Comparison of ENCODE assay signal across 14 cellular contexts in the genomic region with DNA sequence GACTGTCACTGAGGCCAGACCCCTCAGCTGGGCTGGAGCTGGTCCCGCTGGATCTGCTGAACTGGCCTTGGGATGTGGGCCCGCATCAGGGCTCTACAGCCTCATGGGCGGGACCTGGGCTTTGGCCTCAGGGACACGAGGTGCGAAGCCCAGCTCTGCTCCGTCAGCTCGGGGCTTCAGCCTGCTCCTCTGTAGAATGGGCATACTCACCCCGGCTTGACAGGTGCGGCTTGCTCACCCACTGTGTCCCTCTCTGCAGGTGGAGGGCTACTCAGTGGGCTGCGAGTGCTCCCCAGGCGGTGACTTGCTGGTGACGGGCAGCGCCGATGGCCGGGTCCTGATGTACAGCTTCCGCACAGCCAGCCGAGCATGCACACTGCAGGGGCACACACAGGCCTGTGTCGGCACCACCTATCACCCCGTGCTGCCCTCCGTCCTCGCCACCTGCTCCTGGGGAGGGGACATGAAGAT. TPM values are rescaled to one million over a fixed set of nuclear protein-coding genes. Genes with fewer than 3 reads are reported as not detected.
DNase-seq lines count a peak whose midpoint lies in the region; ATAC-seq and TF ChIP-seq lines count a peak whose summit lies in the region.
"Had no signal": no experiment of that assay in that cellular context is flagged by ENCODE, and none has a peak within 500 bp of the region (broad histone marks: within the 10 kb centered on the region; RNA-seq: fewer than 3 reads in every experiment).

No MANE protein-coding gene starts in this region.

- H3K36me3 ChIP-seq in RWPE2 (ENCODE audit: low read depth) (no peaks in the 10 kb centered on the region), testis (ENCODE audit: low read depth, missing control alignments) (no peaks in the 10 kb centered on the region), uterus (no peaks in the 10 kb centered on the region)

- TF ChIP-seq CTCF in RWPE2 (IDR thresholded peaks at IDR 0.05; ENCODE audit: poor library complexity, severe bottlenecking) (no peak), testis (IDR thresholded peaks at IDR 0.05) (no peak), uterus (IDR thresholded peaks at IDR 0.05) (no peak)

- no peak for ATAC-seq in RWPE2 (ENCODE audit: low read depth)
- ATAC-seq: stimulated activated naive B cell treated with anti-CD40 and anti-IgM and Interleukin-4, amounts not matched to agents 10 μg/mL and 1 μg/mL and 100 μg/mL, for 72 hours had no signal

- DNase-seq in activated effector memory CD4-positive, alpha-beta T cell treated with anti-CD3 and anti-CD28 coated beads, Interleukin-2, amount 50 U/mL, for 16 hours, result peak; percentile 61
- no peak for DNase-seq in activated effector memory CD4-positive, alpha-beta T cell treated with Interleukin-2 at 50 U/mL for 16 hours
- DNase-seq in RWPE2 (ENCODE audit: low spot score), result peak; percentile 74
- DNase-seq in iPS-NIHi11 (ENCODE audit: low spot score), result peak; percentile 5
- DNase-seq in testis, result peak; percentile 11
- DNase-seq in DMS114 treated with DMSO at 0.1 percent for 48 hours (lab: John Stamatoyannopoulos, UW; ENCODE audit: unreplicated experiment), result no peak
- DNase-seq in uterus, result no peak
- DNase-seq in RPMI8226, result no peak
- DNase-seq: erythroblast; NK-92 treated with Interleukin-12 subunit alpha and Interleukin-12 subunit beta, amount 100 ng/mL, for 24 hours; occipital lobe; SHP77 treated with DMSO at 0.1 percent for 48 hours; stimulated activated naive B cell treated with anti-CD40 and anti-IgM and Interleukin-4, amounts not matched to agents 10 μg/mL and 1 μg/mL and 100 μg/mL, for 72 hours had no signal

- H3K9me3 ChIP-seq in RWPE2 (ENCODE audit: severe bottlenecking), result no peaks in the 10 kb centered on the region
- no peaks in the 10 kb centered on the region for H3K9me3 ChIP-seq in testis
- H3K9me3 ChIP-seq in uterus, result no peaks in the 10 kb centered on the region

- H3K4me3 ChIP-seq in RWPE2 (ENCODE audit: severe bottlenecking) (no peak overlapping the region), testis (no peak overlapping the region), uterus (no peak overlapping the region)

- TF ChIP-seq POLR2A in testis (IDR thresholded peaks at IDR 0.05), result no peak
- no peak for TF ChIP-seq POLR2A in uterus (IDR thresholded peaks at IDR 0.05)

- H3K27me3 ChIP-seq in RWPE2 (ENCODE audit: insufficient read depth, poor library complexity, severe bottlenecking) (no peaks in the 10 kb centered on the region), testis (no peaks in the 10 kb centered on the region), uterus (no peaks in the 10 kb centered on the region)

- H3K4me1 ChIP-seq in RWPE2 (ENCODE audit: insufficient read depth, poor library complexity, severe bottlenecking), result peaks cover 10% of the 10 kb centered on the region
- H3K4me1 ChIP-seq in testis, result peaks cover 13% of the 10 kb centered on the region
- H3K4me1 ChIP-seq in uterus, result peaks cover 0 to 4% of the 10 kb centered on the region in 2 donors

- intact Hi-C loops in testis (cut with DNase I; ENCODE audit: low total_unique reads), result no loop called here
- intact Hi-C loops in uterus (cut with DNase I; ENCODE audit: low total_unique reads), result no loop called here

- WGBS in testis, 2 donors, result 67 to 95% methylated on average over 3 to 19 of the region's 21 CpGs

- H3K27ac ChIP-seq in RWPE2 (ENCODE audit: poor library complexity, severe bottlenecking) (no peak overlapping the region), testis (no peak overlapping the region), uterus (no peak overlapping the region)

RNA-seq across cellular contexts. Expression of a gene that starts 57.6 kb away (rescaled TPM):
- total RNA-seq in testis, result 1 to 10 TPM; 6.9 to 7.6 TPM
- polyA plus RNA-seq in testis (ENCODE audit: insufficient read depth, low read depth, low replicate concordance), result 4.5 TPM
- total RNA-seq in uterus, result 10 to 100 TPM in 1 of 4 donors, 1 to 10 TPM in 2, not detected in 1; 2.6 to 16.5 (median 4.4) TPM
- total RNA-seq: glomerular endothelial cell had no signal

Comparison
In these comparisons a context has a peak if more than half of its experiments do, and no peak if none do; other contexts are left out.
1. DNase-seq: peak in activated effector memory CD4-positive, alpha-beta T cell treated with anti-CD3 and anti-CD28 coated beads, Interleukin-2, amount 50 U/mL, for 16 hours (single experiment), RWPE2 (single experiment), iPS-NIHi11 (single experiment) and testis (single experiment); none in activated effector memory CD4-positive, alpha-beta T cell treated with Interleukin-2 at 50 U/mL for 16 hours (single experiment), DMS114 treated with DMSO at 0.1 percent for 48 hours (single experiment), uterus (0 of 2) and RPMI8226 (single experiment).